ENCODE assay signal across 13 cellular contexts in the genomic region with DNA sequence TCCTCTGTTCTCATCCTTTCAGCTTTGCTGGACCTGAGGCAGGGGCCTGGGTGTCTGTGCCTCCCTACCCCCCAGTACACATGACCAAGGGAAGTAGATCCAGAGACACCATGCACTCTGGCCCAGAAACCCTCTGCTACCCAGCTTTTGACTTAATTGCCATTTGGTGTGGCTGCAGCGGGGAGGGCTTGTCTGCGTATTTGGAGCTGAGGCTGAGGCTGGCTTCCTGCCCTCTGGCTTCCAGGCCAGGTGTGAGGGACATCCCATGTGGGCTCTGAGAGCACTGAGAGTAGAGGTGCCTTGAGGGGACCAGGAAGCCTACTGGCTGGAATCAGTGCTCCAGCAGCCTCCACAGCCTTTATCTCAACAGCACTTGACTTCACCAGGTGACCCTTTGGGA. TPM values are rescaled to one million over a fixed set of nuclear protein-coding genes. Genes with fewer than 3 reads are reported as not detected.
DNase-seq lines count a peak whose midpoint lies in the region; ATAC-seq and TF ChIP-seq lines count a peak whose summit lies in the region.
"Had no signal": no experiment of that assay in that cellular context is flagged by ENCODE, and none has a peak within 500 bp of the region (broad histone marks: within the 10 kb centered on the region; RNA-seq: fewer than 3 reads in every experiment).

No MANE protein-coding gene starts in this region.

- no peak overlapping the region for H3K4me3 ChIP-seq in heart left ventricle
- H3K4me3 ChIP-seq in BLaER1 treated with 17β-estradiol and CSF1 and Interleukin-3, amounts not matched to agents 10 nM and 100 nM = no peak overlapping the region
- H3K4me3 ChIP-seq: GM23338 had no signal

- intact Hi-C loops in heart left ventricle (cut with DNase I) = loop anchor here in 1 of 10 donors (5.0 kb wide), 1 partner anchor 37 kb away; no protein-coding TSS in a partner anchor
- intact Hi-C loops in Right ventricle myocardium inferior (cut with DNase I) = no loop called here
- intact Hi-C loops in left ventricle myocardium superior (cut with micrococcal nuclease) = no loop called here
- intact Hi-C loops in posterior vena cava (cut with DNase I) = no loop called here

- H3K9me3 ChIP-seq in heart left ventricle = no peaks in the 10 kb centered on the region
- no peaks in the 10 kb centered on the region for H3K9me3 ChIP-seq in BLaER1 treated with 17β-estradiol and CSF1 and Interleukin-3, amounts not matched to agents 10 nM and 100 nM (replicated peaks in 1 of 11)
- H3K9me3 ChIP-seq: Caco-2 had no signal

- ATAC-seq in heart left ventricle = no peak
- no peak for ATAC-seq in Right ventricle myocardium inferior
- peak; percentile 14 for ATAC-seq in left ventricle myocardium superior
- ATAC-seq: GM23338 had no signal

- H3K27ac ChIP-seq in heart left ventricle = peak overlapping the region in 9 of 12 donors; percentile 4 to 95 (median 85)
- no peak overlapping the region for H3K27ac ChIP-seq in BLaER1 treated with 17β-estradiol and CSF1 and Interleukin-3, amounts not matched to agents 10 nM and 100 nM

- no peak for TF ChIP-seq CTCF in heart left ventricle (IDR thresholded peaks at IDR 0.05)

- H4K20me1 ChIP-seq in BLaER1 treated with 17β-estradiol and CSF1 and Interleukin-3, amounts not matched to agents 10 nM and 100 nM = peaks cover 0 to 14% (median 0%) of the 10 kb centered on the region in 11 experiments; a peak in 6 of 22 replicates

- no peak for DNase-seq in heart left ventricle
- no peak for DNase-seq in Right ventricle myocardium inferior (ENCODE audit: missing footprints)
- DNase-seq in left ventricle myocardium superior = peak; percentile 53
- peak; percentile 67 for DNase-seq in posterior vena cava (ENCODE audit: low spot score)
- DNase-seq in DMS53 treated with DMSO at 0.1 percent for 48 hours (lab: John Stamatoyannopoulos, UW; ENCODE audit: unreplicated experiment) = no peak
- no peak for DNase-seq in putamen (ENCODE audit: low spot score)
- DNase-seq: Caco-2; CD4-positive, alpha-beta T cell; DMS79; GDM1; HCEC 1CT had no signal

- peaks cover 44 to 96% (median 80%) of the 10 kb centered on the region in 12 donors for H3K4me1 ChIP-seq in heart left ventricle
- H3K4me1 ChIP-seq in BLaER1 treated with 17β-estradiol and CSF1 and Interleukin-3, amounts not matched to agents 10 nM and 100 nM = peaks cover 61 to 69% (median 64%) of the 10 kb centered on the region in 10 experiments

- no peaks in the 10 kb centered on the region for H3K27me3 ChIP-seq in heart left ventricle
- H3K27me3 ChIP-seq in BLaER1 treated with 17β-estradiol and CSF1 and Interleukin-3, amounts not matched to agents 10 nM and 100 nM = no peaks in the 10 kb centered on the region

- H3K4me2 ChIP-seq in BLaER1 treated with 17β-estradiol and CSF1 and Interleukin-3, amounts not matched to agents 10 nM and 100 nM = peak overlapping the region; percentile 5 to 96 (median 67); a peak in 14 of 22 replicates
- H3K4me2 ChIP-seq: GM23338 had no signal

- no peak for TF ChIP-seq POLR2A in heart left ventricle (IDR thresholded peaks at IDR 0.05)

- no peak overlapping the region for H3K9ac ChIP-seq in BLaER1 treated with 17β-estradiol and CSF1 and Interleukin-3, amounts not matched to agents 10 nM and 100 nM

- 40 to 71% (median 62%) methylated on average over 2 of the region's 2 CpGs for WGBS in heart left ventricle, 4 donors

- H3K36me3 ChIP-seq in heart left ventricle = no peaks in the 10 kb centered on the region
- peaks cover 0 to 17% (median 7%) of the 10 kb centered on the region in 11 experiments; a peak in 9 of 22 replicates for H3K36me3 ChIP-seq in BLaER1 treated with 17β-estradiol and CSF1 and Interleukin-3, amounts not matched to agents 10 nM and 100 nM

RNA-seq across cellular contexts. Expression of gene PPCDC, which starts 26.9 kb away (rescaled TPM):
- total RNA-seq in heart left ventricle = 10 to 100 TPM in 2 of 9 donors, 1 to 10 TPM in 7; 3.6 to 13.0 (median 4.9) TPM
- polyA plus RNA-seq in heart left ventricle = 1 to 10 TPM; 8.2 to 9.3 TPM
- total RNA-seq in Right ventricle myocardium inferior = 5.2 TPM
- total RNA-seq in left ventricle myocardium superior = 5.1 TPM
- 10 to 100 TPM in 1 of 2 donors, 1 to 10 TPM in 1; 9.2 to 11.0 TPM for total RNA-seq in posterior vena cava

RNA-seq across cellular contexts. Expression of gene SCAMP5, which starts 54.9 kb away (rescaled TPM):
- total RNA-seq in heart left ventricle (1 to 10 TPM; 1.7 to 7.1 (median 4.2) TPM), Right ventricle myocardium inferior (1.9 TPM), left ventricle myocardium superior (2.8 TPM), posterior vena cava (1 to 10 TPM; 2.4 to 2.9 TPM)
- 1 to 10 TPM in 1 of 2 donors, under 1 TPM in 1; 0.91 to 7.4 TPM for polyA plus RNA-seq in heart left ventricle

Comparison
In these comparisons a context has a peak if more than half of its experiments do, and no peak if none do; other contexts are left out.
1. DNase-seq: peak in left ventricle myocardium superior (single experiment) and posterior vena cava (single experiment); none in heart left ventricle (0 of 5), Right ventricle myocardium inferior (single experiment), DMS53 treated with DMSO at 0.1 percent for 48 hours (single experiment) and putamen (single experiment).
2. H3K27ac ChIP-seq: peak in heart left ventricle (9 of 12); none in BLaER1 treated with 17β-estradiol and CSF1 and Interleukin-3, amounts not matched to agents 10 nM and 100 nM (0 of 11).